21 cellular contexts compared by ENCODE assay signal in the genomic region with DNA sequence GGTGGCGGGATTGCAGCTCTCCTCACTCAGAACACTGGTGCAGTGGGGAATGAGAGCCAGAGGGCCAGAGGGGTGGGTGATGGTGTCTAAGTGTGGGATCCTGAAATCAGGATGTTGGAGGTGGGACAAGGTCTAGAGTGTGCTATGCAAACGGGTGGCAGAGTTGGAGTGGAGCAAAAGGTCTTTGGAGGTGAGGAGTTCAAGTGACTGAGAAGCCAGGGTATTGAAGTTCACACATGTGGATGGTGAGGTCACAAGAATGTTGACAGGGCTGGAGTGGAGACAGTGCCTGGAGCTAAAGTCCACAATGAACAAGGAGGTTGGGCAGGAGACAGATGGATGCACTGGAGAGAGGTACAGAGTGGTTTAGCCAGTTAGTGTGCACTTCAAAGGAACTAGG. TPM values are rescaled to one million over a fixed set of nuclear protein-coding genes. Genes with fewer than 3 reads are reported as not detected.
A peak's percentile ranks its signal among the peaks of the same experiment; 100 is the strongest.
DNase-seq lines count a peak whose midpoint lies in the region; ATAC-seq, FAIRE-seq and TF ChIP-seq lines count a peak whose summit lies in the region.
"Had no signal": no experiment of that assay in that cellular context is flagged by ENCODE, and none has a peak within 500 bp of the region (broad histone marks: within the 10 kb centered on the region; RNA-seq: fewer than 3 reads in every experiment).

No MANE protein-coding gene starts in this region.

- no peaks in the 10 kb centered on the region for H3K27me3 Mint-ChIP-seq in Caco-2 (ENCODE audit: insufficient read depth, unreplicated experiment)
- no peaks in the 10 kb centered on the region for H3K27me3 Mint-ChIP-seq in effector memory CD8-positive, alpha-beta T cell
- H3K27me3 Mint-ChIP-seq: CD4-positive, alpha-beta T cell had no signal

- WGBS in GM12878 (ENCODE audit: insufficient coverage, insufficient replicate concordance, low lambda C conversion rate, missing lambda C conversion rate), result 50% methylated on average over 2 of the region's 2 CpGs

- TF ChIP-seq EP300 in GM12878 (IDR thresholded peaks at IDR 0.05; ENCODE audit: borderline replicate concordance in 1 of 2, control insufficient read depth in 1 of 2, low read depth in 2 of 2, low read length in 2 of 2), result no peak

- RAD21 ChIA-PET in HCT116 (lab: Charles Lee; ENCODE audit: low non-redundant PET in 1 of 2, low total read pairs in 2 of 2, uncharacterized antibody in 2 of 2, unreplicated experiment in 2 of 2) (no interaction called here), GM12878 (lab: Charles Lee; ENCODE audit: unreplicated experiment) (interaction anchor here (0.6 to 1.7 kb wide), 3 partner anchors 38 to 43 kb away, joined by 3 to 7 read pairs (median 4); partner anchors contain the start of gene MAP3K14)

- H3K4me2 ChIP-seq in HCT116 (ENCODE audit: low read length), result no peak overlapping the region
- no peak overlapping the region for H3K4me2 ChIP-seq in GM12878 (ENCODE audit: control insufficient read depth, insufficient read depth)
- H3K4me2 ChIP-seq in osteoblast (ENCODE audit: insufficient read depth, low read length), result no peak overlapping the region

- H3K9me3 Mint-ChIP-seq in Caco-2 (ENCODE audit: unreplicated experiment), result peaks cover 25% of the 10 kb centered on the region
- H3K9me3 Mint-ChIP-seq in effector memory CD8-positive, alpha-beta T cell, result no peaks in the 10 kb centered on the region

- H3K9ac ChIP-seq in HCT116 (ENCODE audit: low read length), result no peak overlapping the region
- no peak overlapping the region for H3K9ac ChIP-seq in GM12878 (ENCODE audit: control insufficient read depth, insufficient read depth, low read length)
- H3K9ac ChIP-seq: GM23248 had no signal

- no peaks in the 10 kb centered on the region for H3K36me3 Mint-ChIP-seq in Caco-2 (ENCODE audit: insufficient read depth, unreplicated experiment)
- peaks cover 3% of the 10 kb centered on the region for H3K36me3 Mint-ChIP-seq in effector memory CD8-positive, alpha-beta T cell (ENCODE audit: insufficient read depth)

- DNase-seq in Caco-2, result peak; percentile 67 to 84
- DNase-seq in HCT116 (ENCODE audit: low read depth, low spot score), result no peak
- DNase-seq in GM12878 (ENCODE audit: low read depth, low spot score), result no peak
- peak; percentile 43 for DNase-seq in osteoblast (ENCODE audit: insufficient read length, low spot score, missing footprints)
- no peak for DNase-seq in effector memory CD8-positive, alpha-beta T cell
- no peak for DNase-seq in NCI-H446 (lab: John Stamatoyannopoulos, UW)
- no peak for DNase-seq in effector CD4-positive, alpha-beta T cell
- no peak for DNase-seq in MV-4-11 (lab: John Stamatoyannopoulos, UW)
- DNase-seq: amniotic stem cell; CD4-positive, alpha-beta T cell; central memory CD4-positive, alpha-beta T cell; DMS79 treated with DMSO at 0.1 percent for 48 hours; GM23248; mesenchymal stem cell; NCI-H1694 treated with DMSO at 0.1 percent for 48 hours; NCI-H446 treated with DMSO at 0.1 percent for 48 hours; stimulated activated CD4-positive, alpha-beta T cell treated with anti-CD3 and anti-CD28 coated beads, Interleukin-12 subunit alpha, Interleukin-12 subunit beta, amount 100 ng/mL, for 4 hours; T-helper 17 cell; tibial artery had no signal

- H3K79me2 ChIP-seq in HCT116 (ENCODE audit: insufficient read depth, low read length), result no peaks in the 10 kb centered on the region
- H3K79me2 ChIP-seq in GM12878 (ENCODE audit: control insufficient read depth, insufficient read depth, low read length), result no peaks in the 10 kb centered on the region
- H3K79me2 ChIP-seq in osteoblast (ENCODE audit: insufficient read depth, low read length), result no peaks in the 10 kb centered on the region

- ATAC-seq in HCT116 (peak; percentile 40; the same call in 1 of the 2 replicates), GM12878 (no peak)
- ATAC-seq in effector memory CD8-positive, alpha-beta T cell (replicated peaks), result no peak
- ATAC-seq: T-helper 17 cell had no signal

- H3K36me3 ChIP-seq in Caco-2 (ENCODE audit: control insufficient read depth, insufficient read depth, low read length), result no peaks in the 10 kb centered on the region
- no peaks in the 10 kb centered on the region for H3K36me3 ChIP-seq in HCT116 (ENCODE audit: control insufficient read depth in 1 of 2, insufficient read depth in 2 of 2, low read length in 2 of 2)
- H3K36me3 ChIP-seq in GM12878 (ENCODE audit: control insufficient read depth in 2 of 2, insufficient read depth in 2 of 2, low read length in 1 of 2), result no peaks in the 10 kb centered on the region
- no peaks in the 10 kb centered on the region for H3K36me3 ChIP-seq in osteoblast (ENCODE audit: insufficient read depth, low read length)
- H3K36me3 ChIP-seq: tibial artery had no signal

- CTCF ChIA-PET in Caco-2 (lab: Charles Lee), result interaction anchor here (0.6 to 1.2 kb wide), 2 partner anchors 30 to 141 kb away, joined by 3 to 4 read pairs; no protein-coding TSS in a partner anchor
- CTCF ChIA-PET in HCT116 (lab: Charles Lee), result no interaction called here
- CTCF ChIA-PET in GM12878 (lab: Yijun Ruan, JAX), result interaction anchor here (1.0 to 1.2 kb wide), 3 partner anchors 18 to 78 kb away, joined by 3 to 6 read pairs (median 4); no protein-coding TSS in a partner anchor

- H3K27ac ChIP-seq in HCT116 (ENCODE audit: low read depth, low read length) (no peak overlapping the region), GM12878 (ENCODE audit: control insufficient read depth, insufficient read depth) (no peak overlapping the region), osteoblast (ENCODE audit: low read depth, low read length) (no peak overlapping the region)
- H3K27ac ChIP-seq: GM23248, tibial artery had no signal

- H3K4me3 Mint-ChIP-seq in Caco-2 (ENCODE audit: unreplicated experiment), result no peak overlapping the region
- no peak overlapping the region for H3K4me3 Mint-ChIP-seq in effector memory CD8-positive, alpha-beta T cell
- H3K4me3 Mint-ChIP-seq: CD4-positive, alpha-beta T cell; T-helper 17 cell had no signal

- peaks cover 19% of the 10 kb centered on the region for H3K4me1 Mint-ChIP-seq in Caco-2 (ENCODE audit: low read depth, unreplicated experiment)
- H3K4me1 Mint-ChIP-seq in effector memory CD8-positive, alpha-beta T cell (ENCODE audit: low read depth in 2 of 2), result peaks cover 3 to 7% of the 10 kb centered on the region in 2 donors
- H3K4me1 Mint-ChIP-seq: nephron had no signal

- H3K27me3 ChIP-seq in Caco-2 (replicated peaks; ENCODE audit: control insufficient read depth, insufficient read depth, low read length), result no peaks in the 10 kb centered on the region
- no peaks in the 10 kb centered on the region for H3K27me3 ChIP-seq in HCT116 (ENCODE audit: insufficient read depth, low read length)
- H3K27me3 ChIP-seq in GM12878 (replicated peaks in 1 of 2; ENCODE audit: control insufficient read depth in 2 of 2, insufficient read depth in 2 of 2, low read length in 1 of 2), result no peaks in the 10 kb centered on the region
- no peaks in the 10 kb centered on the region for H3K27me3 ChIP-seq in osteoblast (ENCODE audit: insufficient read depth, low read length)
- H3K27me3 ChIP-seq: tibial artery had no signal

- H3K9me3 ChIP-seq in Caco-2, result peaks cover 14% of the 10 kb centered on the region
- H3K9me3 ChIP-seq in HCT116 (ENCODE audit: control insufficient read depth in 1 of 2, insufficient read depth in 1 of 2, low read depth in 1 of 2, low read length in 2 of 2), result no peaks in the 10 kb centered on the region
- peaks cover 5% of the 10 kb centered on the region for H3K9me3 ChIP-seq in GM12878 (replicated peaks; ENCODE audit: control insufficient read depth, insufficient read depth, low read length)
- H3K9me3 ChIP-seq in osteoblast (ENCODE audit: low read depth, low read length), result peaks cover 3% of the 10 kb centered on the region
- H3K9me3 ChIP-seq: tibial artery had no signal

- H3K4me3 ChIP-seq in Caco-2 (ENCODE audit: low read depth, low read length), result no peak overlapping the region
- no peak overlapping the region for H3K4me3 ChIP-seq in HCT116 (replicated peaks in 1 of 2; ENCODE audit: low read depth in 1 of 2, low read length in 2 of 2)
- H3K4me3 ChIP-seq in GM12878, result no peak overlapping the region
- H3K4me3 ChIP-seq in osteoblast (ENCODE audit: insufficient read depth, low read length), result no peak overlapping the region
- H3K4me3 ChIP-seq: GM23248, tibial artery had no signal

- intact Hi-C loops in Caco-2 (cut with micrococcal nuclease; ENCODE audit: unreplicated experiment) (no loop called here), HCT116 (cut with micrococcal nuclease) (no loop called here), GM12878 (cut with micrococcal nuclease; ENCODE audit: unreplicated experiment) (no loop called here)

- BruUV-seq in Caco-2 (replicated peaks; lab: Mats Ljungman, UMichigan), result no TSS peak
- no TSS peak for BruUV-seq in HCT116 (replicated peaks; lab: Mats Ljungman, UMichigan)
- BruUV-seq in GM12878 (replicated peaks; lab: Mats Ljungman, UMichigan), result no TSS peak

- in situ Hi-C loops in GM12878 (cut with MboI), result no loop called here

- TF ChIP-seq CTCF in Caco-2 (IDR thresholded peaks at IDR 0.05; ENCODE audit: insufficient read depth in 1 of 2, low read depth in 1 of 2, low read length in 1 of 2, severe bottlenecking in 1 of 2, unreplicated experiment in 1 of 2) (no peak), HCT116 (IDR thresholded peaks at IDR 0.05 in 2 of 3, conservative IDR thresholded peaks at IDR 0.05 in 1 of 3; ENCODE audit: borderline replicate concordance in 1 of 3, insufficient read depth in 1 of 3, low read depth in 2 of 3, low read length in 2 of 3) (no peak), GM12878 (IDR thresholded peaks at IDR 0.05 in 2 of 3, conservative IDR thresholded peaks at IDR 0.05 in 1 of 3; ENCODE audit: control insufficient read depth in 2 of 3, extremely low read depth in 1 of 3, insufficient read depth in 1 of 3, low read depth in 3 of 3, low read length in 3 of 3) (no peak), osteoblast (IDR thresholded peaks at IDR 0.05; ENCODE audit: extremely low read depth, low read depth, low read length) (no peak)

- H2AFZ ChIP-seq in HCT116 (ENCODE audit: low read depth, low read length, poor library complexity, severe bottlenecking), result peak overlapping the region; percentile 11
- no peak overlapping the region for H2AFZ ChIP-seq in GM12878 (ENCODE audit: control insufficient read depth, low read depth, low read length)
- H2AFZ ChIP-seq in osteoblast (ENCODE audit: low read length), result no peak overlapping the region
- H2AFZ ChIP-seq: GM23248 had no signal

- TF ChIP-seq POLR2A in HCT116 (IDR thresholded peaks at IDR 0.05; ENCODE audit: borderline replicate concordance, extremely low read depth, insufficient read depth, insufficient read length) (no peak), GM12878 (IDR thresholded peaks at IDR 0.05; ENCODE audit: low read depth, low read length) (no peak)

- H4K20me1 ChIP-seq in HCT116 (ENCODE audit: insufficient read depth), result no peaks in the 10 kb centered on the region
- H4K20me1 ChIP-seq in GM12878 (ENCODE audit: control insufficient read depth, insufficient read depth), result no peaks in the 10 kb centered on the region
- no peaks in the 10 kb centered on the region for H4K20me1 ChIP-seq in osteoblast (ENCODE audit: insufficient read depth, low read length)

- H3K9me2 ChIP-seq in HCT116 (ENCODE audit: insufficient read depth), result no peaks in the 10 kb centered on the region

- no peak for FAIRE-seq in GM12878 (lab: Jason Lieb, UNC)

- H3K4me1 ChIP-seq in Caco-2, result peaks cover 17% of the 10 kb centered on the region
- peaks cover 0 to 14% of the 10 kb centered on the region in 2 experiments; a peak in 2 of 4 replicates for H3K4me1 ChIP-seq in HCT116 (ENCODE audit: control insufficient read depth in 1 of 2, insufficient read depth in 2 of 2, low read length in 2 of 2)
- peaks cover 26% of the 10 kb centered on the region for H3K4me1 ChIP-seq in GM12878 (ENCODE audit: control insufficient read depth, insufficient read depth, low read length)
- H3K4me1 ChIP-seq in osteoblast (ENCODE audit: insufficient read depth, low read length), result no peaks in the 10 kb centered on the region
- H3K4me1 ChIP-seq: tibial artery had no signal

- peak overlapping the region; percentile 16 for H3K27ac Mint-ChIP-seq in Caco-2 (ENCODE audit: unreplicated experiment)
- no peak overlapping the region for H3K27ac Mint-ChIP-seq in effector memory CD8-positive, alpha-beta T cell
- H3K27ac Mint-ChIP-seq: activated T-helper 2 cell treated with anti-CD3 and anti-CD28 coated beads, Interferon-gamma antibody, Interleukin-2, Interleukin-4, amounts not matched to agents 10 μg/mL and 5 μg/mL and 100 μg/mL, durations not matched to agents 14 hours and 24 hours and 36 hours; CD4-positive, alpha-beta T cell; nephron; T-helper 17 cell had no signal

- POLR2A ChIA-PET in Caco-2 (lab: Charles Lee) (interaction anchor here (1.5 kb wide), 1 partner anchor 17 kb away, joined by 4 read pairs; no protein-coding TSS in a partner anchor), HCT116 (lab: Charles Lee) (no interaction called here), GM12878 (lab: Charles Lee) (interaction anchor here (0.9 to 1.5 kb wide), 2 partner anchors 15 to 43 kb away, joined by 3 read pairs; no protein-coding TSS in a partner anchor)

- TF ChIP-seq RAD21 in HCT116 (IDR thresholded peaks at IDR 0.05; ENCODE audit: low read depth), result no peak
- TF ChIP-seq RAD21 in GM12878 (IDR thresholded peaks at IDR 0.05; ENCODE audit: insufficient read depth, low read depth, low read length), result no peak

- SMC1A ChIA-PET in GM12878 (lab: Charles Lee; ENCODE audit: uncharacterized antibody, unreplicated experiment), result interaction anchor here (0.7 to 1.9 kb wide), 4 partner anchors 21 to 62 kb away, joined by 3 to 5 read pairs (median 4); no protein-coding TSS in a partner anchor

RNA-seq across cellular contexts. Expression of gene MAP3K14, which starts 38.3 kb away (rescaled TPM):
- total RNA-seq in Caco-2 (2022) (10.0 and 11.7 TPM in 2 replicates), HCT116 (2021; ENCODE audit: unreplicated experiment) (16.4 TPM), GM12878 (2014; rRNA removed) (18.0 and 21.2 TPM in 2 replicates), GM12878 (2014; rRNA removed; fragmentation: Illumina TruSeq; extraction: Trizol) (7.5 and 9.3 TPM in 2 replicates), GM12878 (2021) (33.3 and 35.9 TPM in 2 replicates), osteoblast (2.7 and 3.6 TPM in 2 replicates)
- polyA plus RNA-seq in HCT116 (2012), result 5.8 and 6.6 TPM in 2 replicates
- total RNA-seq in GM12878 (2013; cell fraction: nucleolus; rRNA removed), result 26.9 and 29.0 TPM in 2 replicates
- 7.5 TPM for polyA plus RNA-seq in GM12878 (2011; ENCODE audit: low read depth)
- polyA plus RNA-seq in GM12878 (2011; rRNA removed) (4.8 and 12.4 TPM in 2 replicates), GM12878 (2014; fragmentation: Illumina TruSeq; extraction: Trizol) (6.7 and 18.2 TPM in 2 replicates), GM12878 (2014; fragmentation: Nextera tagmentation; extraction: Ambion mirVana) (1 to 10 TPM; 2.1 to 4.5 TPM), GM12878 (2014; rRNA removed) (23.9 and 24.4 TPM in 2 replicates), GM12878 (2016; fragmentation: Nextera tagmentation; extraction: Ambion mirVana) (10 to 100 TPM; 23.2 to 25.1 TPM)
- 16.6 and 19.6 TPM in 2 replicates for polyA plus RNA-seq in GM12878 (2011; cell fraction: cytosol; rRNA removed)
- polyA plus RNA-seq in GM12878 (2011; cell fraction: nucleus; rRNA removed), result 24.6 and 35.3 TPM in 2 replicates
- polyA plus RNA-seq in GM12878 (2012), result 17.1 and 17.4 TPM in 2 replicates
- polyA minus RNA-seq in GM12878 (2011; rRNA and poly(A)+ RNA removed), result 9.2 and 17.2 TPM in 2 replicates
- 6.3 and 8.7 TPM in 2 replicates for polyA minus RNA-seq in GM12878 (2011; cell fraction: cytosol; rRNA and poly(A)+ RNA removed)
- polyA minus RNA-seq in GM12878 (2011; cell fraction: nucleus; rRNA and poly(A)+ RNA removed), result 5.9 and 10.3 TPM in 2 replicates

Comparison
In these comparisons a context has a peak if more than half of its experiments do, and no peak if none do; other contexts are left out.
1. DNase-seq: peak in Caco-2 (2 of 2) and osteoblast (single experiment); none in HCT116 (single experiment), GM12878 (single experiment), effector memory CD8-positive, alpha-beta T cell (0 of 3), NCI-H446 (0 of 2), effector CD4-positive, alpha-beta T cell (single experiment) and MV-4-11 (single experiment).